ENCODE assay signal across 2 cellular contexts in genomic region chr1:241639040-241639652, GRCh38.
TF ChIP-seq lines count a peak whose summit lies in the region.

No MANE protein-coding gene starts in this region.

TF ChIP-seq in H1, 55 proteins besides CTCF, POLR2A, EP300 and RAD21:
- TF ChIP-seq EZH2 (IDR thresholded peaks at IDR 0.05; ENCODE audit: low read depth, low read length, severe bottlenecking) = no peak
- no peak for TF ChIP-seq RXRA (IDR thresholded peaks at IDR 0.05; ENCODE audit: insufficient read depth, low read depth, low read length)
- no peak for TF ChIP-seq CHD2 (IDR thresholded peaks at IDR 0.05; ENCODE audit: low read length)
- TF ChIP-seq GABPA (IDR thresholded peaks at IDR 0.05; ENCODE audit: borderline replicate concordance, insufficient read depth, low read length) = no peak
- TF ChIP-seq TAF7 (optimal IDR thresholded peaks at IDR 0.05; ENCODE audit: borderline replicate concordance, low read depth, low read length) = no peak
- no peak for TF ChIP-seq KDM5A (IDR thresholded peaks at IDR 0.05; ENCODE audit: low read length)
- no peak for TF ChIP-seq ASH2L (IDR thresholded peaks at IDR 0.05; ENCODE audit: low read length)
- no peak for TF ChIP-seq BACH1 (IDR thresholded peaks at IDR 0.05; ENCODE audit: low read length)
- TF ChIP-seq GTF2F1 (IDR thresholded peaks at IDR 0.05; ENCODE audit: borderline replicate concordance, low read depth, low read length) = no peak

TF ChIP-seq in neural cell, 6 proteins besides CTCF, POLR2A, EP300 and RAD21:
- TF ChIP-seq MXI1 (conservative IDR thresholded peaks at IDR 0.05; ENCODE audit: poor library complexity, severe bottlenecking) = no peak
